Comparison of ENCODE assay signal across 31 cellular contexts in genomic region chr3:146491303-146491702, GRCh38. TPM values are rescaled to one million over a fixed set of nuclear protein-coding genes. Genes with fewer than 3 reads are reported as not detected.
DNase-seq lines count a peak whose midpoint lies in the region; ATAC-seq and TF ChIP-seq lines count a peak whose summit lies in the region.
"Had no signal": no experiment of that assay in that cellular context is flagged by ENCODE, and none has a peak within 500 bp of the region (broad histone marks: within the 10 kb centered on the region; RNA-seq: fewer than 3 reads in every experiment).

No MANE protein-coding gene starts in this region.

- H3K4me3 ChIP-seq in AG09309 (ENCODE audit: control insufficient read depth, low read depth, low read length), result no peak overlapping the region
- H3K4me3 ChIP-seq in gastroesophageal sphincter, result no peak overlapping the region
- H3K4me3 ChIP-seq: lower lobe of right lung, tibial nerve had no signal

- peaks cover 0 to 16% (median 0%) of the 10 kb centered on the region in 3 donors for H3K9me3 ChIP-seq in gastroesophageal sphincter

- no peaks in the 10 kb centered on the region for H3K27me3 Mint-ChIP-seq in chondrocyte (ENCODE audit: low read depth)
- H3K27me3 Mint-ChIP-seq: activated naive CD8-positive, alpha-beta T cell treated with anti-CD3 and anti-CD28 coated beads for 36 hours had no signal

- no peak overlapping the region for H3K27ac ChIP-seq in gastroesophageal sphincter
- H3K27ac ChIP-seq: lower lobe of right lung, parathyroid adenoma, tibial nerve had no signal

- no peaks in the 10 kb centered on the region for H3K36me3 ChIP-seq in gastroesophageal sphincter
- H3K36me3 ChIP-seq: lower lobe of right lung, tibial nerve had no signal

- peaks cover 6% of the 10 kb centered on the region for H3K36me3 Mint-ChIP-seq in chondrocyte (ENCODE audit: low read depth)
- H3K36me3 Mint-ChIP-seq: activated naive CD8-positive, alpha-beta T cell treated with anti-CD3 and anti-CD28 coated beads for 36 hours had no signal

- H3K27me3 ChIP-seq in gastroesophageal sphincter, result no peaks in the 10 kb centered on the region
- H3K27me3 ChIP-seq: tibial nerve had no signal

- no peak for TF ChIP-seq CTCF in AG09309 (IDR thresholded peaks at IDR 0.05; ENCODE audit: control insufficient read depth, insufficient read depth, low read depth, low read length, missing control alignments)
- no peak for TF ChIP-seq CTCF in chondrocyte (IDR thresholded peaks at IDR 0.05)
- TF ChIP-seq CTCF in gastroesophageal sphincter (IDR thresholded peaks at IDR 0.05), result no peak

- H3K4me1 Mint-ChIP-seq in chondrocyte (ENCODE audit: low read depth), result peaks cover 25% of the 10 kb centered on the region
- H3K4me1 Mint-ChIP-seq: nephron progenitor cell had no signal

- intact Hi-C loops in left cardiac atrium (cut with DNase I), result no loop called here

- H3K4me1 ChIP-seq in gastroesophageal sphincter, result no peaks in the 10 kb centered on the region
- H3K4me1 ChIP-seq: lower lobe of right lung, parathyroid adenoma, tibial nerve had no signal

- no peak overlapping the region for H3K4me3 Mint-ChIP-seq in chondrocyte (ENCODE audit: unreplicated experiment)
- H3K4me3 Mint-ChIP-seq: activated naive CD8-positive, alpha-beta T cell treated with anti-CD3 and anti-CD28 coated beads for 36 hours; CD8-positive, alpha-beta memory T cell; H9; nephron progenitor cell; stimulated activated naive CD8-positive, alpha-beta T cell treated with anti-CD3 and anti-CD28 coated beads, Interleukin-15, Interleukin-2, amounts not matched to agents 100 ng/mL and 50 ng/mL, for 24 hours had no signal

- TF ChIP-seq EP300 in gastroesophageal sphincter (IDR thresholded peaks at IDR 0.05), result no peak

- 42 to 100% methylated on average over 1 to 2 of the region's 2 CpGs for WGBS in gastroesophageal sphincter (ENCODE audit: low coverage in 1 of 2), 2 donors

- DNase-seq in AG09309 (ENCODE audit: low read depth) (peak; percentile 27), HT1080 (ENCODE audit: low read depth) (peak; percentile 36), chondrocyte (ENCODE audit: low spot score) (no peak), left cardiac atrium (no peak), H4 (ENCODE audit: low spot score) (no peak), MV-4-11 (lab: John Stamatoyannopoulos, UW) (no peak)
- no peak for DNase-seq in activated T-cell treated with anti-CD3 and anti-CD28 coated beads, Interleukin-2, amount 50 U/mL, for 1 hour
- DNase-seq: activated CD4-positive, alpha-beta T cell treated with anti-CD3 and anti-CD28 coated beads, Interleukin-2, amount 50 U/mL, for 48 hours; activated CD4-positive, CD25-positive, alpha-beta regulatory T cell; activated CD8-positive, alpha-beta memory T cell treated with anti-CD3 and anti-CD28 coated beads, Interleukin-2, amount 50 U/mL, for 48 hours; activated naive CD8-positive, alpha-beta T cell treated with anti-CD3 and anti-CD28 coated beads for 36 hours; CD8-positive, alpha-beta memory T cell; effector CD4-positive, alpha-beta T cell; erythroblast; H9; Kasumi-1; lower lobe of right lung; NCI-H1105 treated with DMSO at 0.1 percent for 48 hours; NCI-H2029 treated with DMSO at 0.1 percent for 48 hours; NCI-H345; NCI-H748 treated with DMSO at 0.1 percent for 48 hours; nephron progenitor cell; stimulated activated CD4-positive, alpha-beta T cell treated with anti-CD3 and anti-CD28 coated beads, Interleukin-15, amount 100 ng/mL, for 24 hours; SW 1271; T1000 had no signal

- TF ChIP-seq POLR2A in gastroesophageal sphincter (IDR thresholded peaks at IDR 0.05), result no peak

- H3K27ac Mint-ChIP-seq in chondrocyte (ENCODE audit: unreplicated experiment), result peak overlapping the region; percentile 4
- H3K27ac Mint-ChIP-seq: activated naive CD8-positive, alpha-beta T cell treated with anti-CD3 and anti-CD28 coated beads for 36 hours; CD8-positive, alpha-beta memory T cell; H9; nephron progenitor cell; stimulated activated naive CD8-positive, alpha-beta T cell treated with anti-CD3 and anti-CD28 coated beads, Interleukin-15, Interleukin-2, amounts not matched to agents 100 ng/mL and 50 ng/mL, for 24 hours had no signal

- peaks cover 50% of the 10 kb centered on the region for H3K9me3 Mint-ChIP-seq in chondrocyte (ENCODE audit: low read depth)

- ATAC-seq in gastroesophageal sphincter (peak; percentile 61), left cardiac atrium (no peak)
- ATAC-seq: lower lobe of right lung, sciatic nerve had no signal

RNA-seq across cellular contexts. Expression of gene PLSCR2, which starts 21.9 kb away (rescaled TPM):
- total RNA-seq in HT1080 (2014; rRNA removed; shearing (Covaris generic)), result not detected in 2 replicates
- polyA plus RNA-seq in HT1080 (2015; cell fraction: cytosol; rRNA removed), result not detected in 2 replicates
- polyA plus RNA-seq in HT1080 (2015; cell fraction: nucleus; rRNA removed), result not detected in 2 replicates
- total RNA-seq in chondrocyte, result not detected in 3 replicates
- 1 to 10 TPM in 1 of 4 donors, not detected in 3; 1.3 TPM for total RNA-seq in gastroesophageal sphincter
- total RNA-seq in left cardiac atrium, result not detected
- not detected in 2 replicates for total RNA-seq in H4 (2014; rRNA removed; shearing (Covaris generic))
- total RNA-seq: activated naive CD8-positive, alpha-beta T cell treated with anti-CD3 and anti-CD28 coated beads for 36 hours; CD8-positive, alpha-beta memory T cell; H9; tibial nerve had no signal
- polyA plus RNA-seq: CD8-positive, alpha-beta memory T cell; keratinocyte had no signal

RNA-seq across cellular contexts. Expression of gene PLSCR1, which starts 53.1 kb away (rescaled TPM):
- total RNA-seq in HT1080 (2014; rRNA removed; shearing (Covaris generic)), result 90.5 and 110 TPM in 2 replicates
- polyA plus RNA-seq in HT1080 (2015; cell fraction: cytosol; rRNA removed), result 68.3 and 83.6 TPM in 2 replicates
- 79.8 and 108 TPM in 2 replicates for polyA plus RNA-seq in HT1080 (2015; cell fraction: nucleus; rRNA removed)
- 21.5 to 34.6 TPM (median 23.9 TPM) in 3 replicates for total RNA-seq in chondrocyte
- 100 to 1,000 TPM in 2 of 4 donors, 10 to 100 TPM in 2; 37.1 to 190 (median 88.7) TPM for total RNA-seq in gastroesophageal sphincter
- total RNA-seq in left cardiac atrium, result 10 to 100 TPM; 47.2 to 99.7 TPM
- total RNA-seq in H4 (2014; rRNA removed; shearing (Covaris generic)), result 259 and 270 TPM in 2 replicates

Comparison
In these comparisons a context has a peak if more than half of its experiments do, and no peak if none do; other contexts are left out.
1. DNase-seq: peak in AG09309 (single experiment) and HT1080 (single experiment); none in chondrocyte (single experiment), left cardiac atrium (single experiment), activated T-cell treated with anti-CD3 and anti-CD28 coated beads, Interleukin-2, amount 50 U/mL, for 1 hour (single experiment), H4 (single experiment) and MV-4-11 (single experiment).